25 cellular contexts compared by ENCODE assay signal in genomic region chr10:8380833-8381491, GRCh38.
"Had no signal": no experiment of that assay in that cellular context is flagged by ENCODE, and none has a peak within 500 bp of the region (broad histone marks: within the 10 kb centered on the region; RNA-seq: fewer than 3 reads in every experiment).

No MANE protein-coding gene starts in this region.

- H3K9ac ChIP-seq: neural progenitor cell had no signal

- H3K27me3 ChIP-seq: body of pancreas, cardiac muscle cell, neural progenitor cell, right lobe of liver had no signal

- H3K27me3 Mint-ChIP-seq: activated CD4-positive, alpha-beta memory T cell treated with anti-CD3 and anti-CD28 coated beads, Interleukin-2, amount 10 ng/mL, durations not matched to agents 7 days and 5 days; activated naive CD4-positive, alpha-beta T cell treated with anti-CD3 and anti-CD28 coated beads, Interleukin-2, amount 50 U/mL, for 24 hours; stimulated activated naive CD8-positive, alpha-beta T cell treated with anti-CD3 and anti-CD28 coated beads, Interleukin-15, Interleukin-2, amounts not matched to agents 100 ng/mL and 50 ng/mL, for 24 hours had no signal

- H3K36me3 Mint-ChIP-seq: naive thymus-derived CD8-positive, alpha-beta T cell; neural progenitor cell had no signal

- H3K27ac Mint-ChIP-seq: activated CD4-positive, alpha-beta memory T cell treated with anti-CD3 and anti-CD28 coated beads, Interleukin-2, amount 10 ng/mL, durations not matched to agents 7 days and 5 days; activated CD4-positive, alpha-beta T cell treated with anti-CD3 and anti-CD28 coated beads, Interleukin-2, amount 10 ng/mL, durations not matched to agents 24 days and 14 days; activated naive CD4-positive, alpha-beta T cell treated with anti-CD3 and anti-CD28 coated beads, Interleukin-2, amount 50 U/mL, for 24 hours; activated T-helper 1 cell treated with anti-CD3 and anti-CD28 coated beads, Interleukin-12 subunit alpha, Interleukin-12 subunit beta, Interleukin-2, Interleukin-4 antibody, amounts not matched to agents 30 ng/mL and 10 ng/mL and 1 ng/mL, durations not matched to agents 14 hours and 24 hours and 36 hours; endodermal cell; neural progenitor cell; stimulated activated naive CD8-positive, alpha-beta T cell treated with anti-CD3 and anti-CD28 coated beads, Interleukin-15, Interleukin-2, amounts not matched to agents 100 ng/mL and 50 ng/mL, for 24 hours had no signal

- H3K9me3 Mint-ChIP-seq: activated T-helper 1 cell treated with anti-CD3 and anti-CD28 coated beads, Interleukin-12 subunit alpha, Interleukin-12 subunit beta, Interleukin-2, Interleukin-4 antibody, amounts not matched to agents 30 ng/mL and 10 ng/mL and 1 ng/mL, durations not matched to agents 14 hours and 24 hours and 36 hours; neural progenitor cell; stimulated activated naive CD8-positive, alpha-beta T cell treated with anti-CD3 and anti-CD28 coated beads, Interleukin-15, Interleukin-2, amounts not matched to agents 100 ng/mL and 50 ng/mL, for 24 hours had no signal

- H3K4me3 ChIP-seq: body of pancreas, cardiac muscle cell, heart right ventricle, lower lobe of right lung, neural progenitor cell, right lobe of liver, skin epidermis, tibial artery had no signal

- H3K36me3 ChIP-seq: cardiac muscle cell, heart right ventricle, lower lobe of right lung, neural progenitor cell, right lobe of liver, tibial artery had no signal

- DNase-seq: activated CD4-positive, alpha-beta memory T cell treated with anti-CD3 and anti-CD28 coated beads, Interleukin-2, amount 10 ng/mL, durations not matched to agents 7 days and 5 days; activated CD4-positive, alpha-beta T cell treated with anti-CD3 and anti-CD28 coated beads, Interleukin-2, amount 10 ng/mL, durations not matched to agents 24 days and 14 days; activated gamma-delta T cell treated with Interleukin-2 at 50 U/mL for 16 hours; activated T-cell treated with anti-CD3 and anti-CD28 coated beads for 4 hours; anterior cingulate cortex; body of pancreas; cortex of kidney; endodermal cell; heart right ventricle; lower lobe of right lung; naive thymus-derived CD8-positive, alpha-beta T cell; posterior cingulate gyrus; right lobe of liver; stimulated activated CD4-positive, alpha-beta T cell treated with anti-CD3 and anti-CD28 coated beads, Interleukin-1b, Interleukin-23, amount 100 ng/mL, for 48 hours; substantia nigra; tibial artery had no signal

- H3K27ac ChIP-seq: body of pancreas, cardiac muscle cell, epithelial cell of prostate, lower lobe of right lung, neural progenitor cell, right lobe of liver, skin epidermis, tibial artery had no signal

- ATAC-seq: activated CD4-positive, CD25-positive, alpha-beta regulatory T cell treated with anti-CD3 and anti-CD28 coated beads, Interleukin-2, amount 50 U/mL, for 24 hours; body of pancreas; lower lobe of right lung; naive thymus-derived CD8-positive, alpha-beta T cell; right lobe of liver had no signal

- H3K4me2 ChIP-seq: neural progenitor cell had no signal

- H3K4me3 Mint-ChIP-seq: activated CD4-positive, alpha-beta memory T cell treated with anti-CD3 and anti-CD28 coated beads, Interleukin-2, amount 10 ng/mL, durations not matched to agents 7 days and 5 days; activated CD4-positive, alpha-beta T cell treated with anti-CD3 and anti-CD28 coated beads, Interleukin-2, amount 10 ng/mL, durations not matched to agents 24 days and 14 days; activated naive CD4-positive, alpha-beta T cell treated with anti-CD3 and anti-CD28 coated beads, Interleukin-2, amount 50 U/mL, for 24 hours; activated T-helper 1 cell treated with anti-CD3 and anti-CD28 coated beads, Interleukin-12 subunit alpha, Interleukin-12 subunit beta, Interleukin-2, Interleukin-4 antibody, amounts not matched to agents 30 ng/mL and 10 ng/mL and 1 ng/mL, durations not matched to agents 14 hours and 24 hours and 36 hours; endodermal cell; naive thymus-derived CD8-positive, alpha-beta T cell; neural progenitor cell; stimulated activated naive CD8-positive, alpha-beta T cell treated with anti-CD3 and anti-CD28 coated beads, Interleukin-15, Interleukin-2, amounts not matched to agents 100 ng/mL and 50 ng/mL, for 24 hours had no signal

- FAIRE-seq: keratinocyte had no signal

- H2AFZ ChIP-seq: neural progenitor cell had no signal

- H3K4me1 ChIP-seq: body of pancreas, lower lobe of right lung, right lobe of liver, tibial artery had no signal

- H3K9me3 ChIP-seq: body of pancreas, heart right ventricle, lower lobe of right lung, right lobe of liver, tibial artery had no signal
